8 cellular contexts compared by ENCODE assay signal in genomic region chr9:129175515-129175824, GRCh38. TPM values are rescaled to one million over a fixed set of nuclear protein-coding genes. Genes with fewer than 3 reads are reported as not detected.
DNase-seq lines count a peak whose midpoint lies in the region; ATAC-seq and TF ChIP-seq lines count a peak whose summit lies in the region.

No MANE protein-coding gene starts in this region.

- peaks cover 36 to 57% (median 52%) of the 10 kb centered on the region in 4 donors for H3K4me1 ChIP-seq in stomach

- no peak for TF ChIP-seq EP300 in stomach (IDR thresholded peaks at IDR 0.05)

- no peaks in the 10 kb centered on the region for H3K36me3 ChIP-seq in stomach

- H3K9me3 ChIP-seq in iPS-18c (ENCODE audit: control insufficient read depth, insufficient read depth, low read length): peaks cover under 1% of the 10 kb centered on the region
- H3K9me3 ChIP-seq in stomach: no peaks in the 10 kb centered on the region

- peak overlapping the region; percentile 92 to 100 (median 98) for H3K27ac ChIP-seq in stomach

- intact Hi-C loops in stomach (cut with DNase I; ENCODE audit: low total_unique reads): no loop called here

- H3K4me3 ChIP-seq in iPS-18c (ENCODE audit: insufficient read depth, low read depth, low read length) (peak overlapping the region; percentile 73), stomach (peak overlapping the region; percentile 61 to 99 (median 86))

- no peak for TF ChIP-seq CTCF in stomach (IDR thresholded peaks at IDR 0.05)

- no peaks in the 10 kb centered on the region for H3K9me3 Mint-ChIP-seq in activated naive CD4-positive, alpha-beta T cell treated with anti-CD3 and anti-CD28 coated beads, Interleukin-2, amount 50 U/mL, for 72 hours

- no peaks in the 10 kb centered on the region for H3K27me3 ChIP-seq in stomach

- DNase-seq in DMS79 treated with DMSO at 0.1 percent for 48 hours (lab: John Stamatoyannopoulos, UW) (peak; percentile 41), DMS79 (lab: John Stamatoyannopoulos, UW) (no peak), stomach (no peak), 8988T (no peak), NCI-H1930 (lab: John Stamatoyannopoulos, UW) (no peak)
- DNase-seq in activated naive CD4-positive, alpha-beta T cell treated with anti-CD3 and anti-CD28 coated beads, Interleukin-2, amount 50 U/mL, for 72 hours (ENCODE audit: low spot score in 2 of 2): no peak
- DNase-seq in stimulated activated CD8-positive, alpha-beta memory T cell treated with anti-CD3 and anti-CD28 coated beads, Interleukin-4, amount 100 ng/mL, for 48 hours: no peak

- no peak for TF ChIP-seq POLR2A in stomach (IDR thresholded peaks at IDR 0.05)

- H3K36me3 Mint-ChIP-seq in activated naive CD4-positive, alpha-beta T cell treated with anti-CD3 and anti-CD28 coated beads, Interleukin-2, amount 50 U/mL, for 72 hours: no peaks in the 10 kb centered on the region

- WGBS in stomach, 5 donors: 0 to 2% (median 0%) methylated on average over 10 of the region's 10 CpGs

- no peak for ATAC-seq in activated naive CD4-positive, alpha-beta T cell treated with anti-CD3 and anti-CD28 coated beads, Interleukin-2, amount 50 U/mL, for 72 hours

- peak overlapping the region; percentile 63 to 84 for H3K27ac Mint-ChIP-seq in activated naive CD4-positive, alpha-beta T cell treated with anti-CD3 and anti-CD28 coated beads, Interleukin-2, amount 50 U/mL, for 72 hours

RNA-seq across cellular contexts. Expression of gene IER5L, which starts 2.6 kb away (rescaled TPM):
- total RNA-seq in activated naive CD4-positive, alpha-beta T cell treated with anti-CD3 and anti-CD28 coated beads, Interleukin-2, amount 50 U/mL, for 72 hours: 1 to 10 TPM; 3.6 to 5.7 TPM
- 10 to 100 TPM in 1 of 5 donors, 1 to 10 TPM in 4; 2.6 to 30.4 (median 4.5) TPM for total RNA-seq in stomach
- 10 to 100 TPM in 2 of 3 donors, 1 to 10 TPM in 1; 7.2 to 25.1 (median 17.0) TPM for polyA plus RNA-seq in stomach
